In the genomic region with DNA sequence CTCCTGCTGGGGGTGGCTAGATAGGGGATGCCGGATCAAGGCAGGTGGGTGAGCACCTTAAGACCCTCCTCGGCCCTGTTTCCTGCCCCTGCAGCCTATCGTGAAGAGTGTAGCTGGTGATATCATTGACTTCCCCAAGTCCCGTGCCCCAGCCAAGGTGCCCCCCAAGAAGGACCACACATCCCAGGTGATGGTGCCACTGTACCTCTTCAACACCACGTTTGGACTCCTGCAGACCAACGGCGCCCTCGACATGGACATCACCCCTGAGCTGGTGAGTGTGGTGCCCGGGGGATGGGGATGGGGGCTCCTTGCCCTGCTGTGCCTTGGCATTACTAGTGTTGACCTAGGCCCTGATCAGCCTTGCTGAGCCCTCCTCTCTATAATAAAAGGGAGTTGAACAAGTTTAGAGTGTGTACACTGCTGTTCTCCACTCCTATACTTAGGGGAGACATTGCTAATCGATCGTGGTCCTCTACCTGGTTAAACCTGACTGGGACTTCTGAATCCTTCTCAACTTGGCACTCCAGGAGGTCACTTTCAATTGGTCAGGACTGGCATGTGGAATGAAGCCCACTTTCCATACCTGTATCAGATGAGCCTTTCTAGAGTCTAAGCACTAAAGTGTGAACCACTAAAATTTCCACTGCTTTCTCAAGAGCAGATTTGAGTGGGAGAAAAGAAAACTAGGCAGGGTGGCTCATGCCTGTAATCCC, we compare ENCODE assay signal across 23 cellular contexts. TPM values are rescaled to one million over a fixed set of nuclear protein-coding genes. Genes with fewer than 3 reads are reported as not detected.
"Had no signal": no experiment of that assay in that cellular context is flagged by ENCODE, and none has a peak within 500 bp of the region (broad histone marks: within the 10 kb centered on the region; RNA-seq: fewer than 3 reads in every experiment).

No MANE protein-coding gene starts in this region.

- H3K4me2 ChIP-seq: SK-N-SH had no signal

- DNase-seq: KBM-7, MV-4-11, NCI-H1048, NCI-H1105, NCI-H1417, NCI-H1436 treated with DMSO at 0.1 percent for 48 hours, NCI-H1694, NCI-H187 treated with DMSO at 0.1 percent for 48 hours, NCI-H2029 treated with DMSO at 0.1 percent for 48 hours, NCI-H2171 treated with DMSO at 0.1 percent for 48 hours, NCI-H345, NCI-H446 treated with DMSO at 0.1 percent for 48 hours, NCI-H510A treated with DMSO at 0.1 percent for 48 hours, NCI-H526, NCI-H82, RPMI8226, SHP77, SK-N-SH, SW 1271 had no signal

- H3K9ac ChIP-seq: SK-N-SH had no signal

- H3K9me3 ChIP-seq: SK-N-SH had no signal

RNA-seq across cellular contexts. Expression of a gene that starts 11.0 kb away (rescaled TPM):
- total RNA-seq: HT-29, LHCN-M2, MCF 10A, SK-MEL-5 had no signal

RNA-seq across cellular contexts. Expression of a gene that starts 14.7 kb away (rescaled TPM):
- total RNA-seq: HT-29, LHCN-M2, MCF 10A, SK-MEL-5 had no signal

RNA-seq across cellular contexts. Expression of a gene that starts 33.3 kb away (rescaled TPM):
- total RNA-seq: HT-29, LHCN-M2, MCF 10A, SK-MEL-5 had no signal

RNA-seq across cellular contexts. Expression of a gene that starts 57.2 kb away (rescaled TPM):
- total RNA-seq: HT-29, LHCN-M2, MCF 10A, SK-MEL-5 had no signal
